ENCODE assay signal across 16 cellular contexts in the genomic region with DNA sequence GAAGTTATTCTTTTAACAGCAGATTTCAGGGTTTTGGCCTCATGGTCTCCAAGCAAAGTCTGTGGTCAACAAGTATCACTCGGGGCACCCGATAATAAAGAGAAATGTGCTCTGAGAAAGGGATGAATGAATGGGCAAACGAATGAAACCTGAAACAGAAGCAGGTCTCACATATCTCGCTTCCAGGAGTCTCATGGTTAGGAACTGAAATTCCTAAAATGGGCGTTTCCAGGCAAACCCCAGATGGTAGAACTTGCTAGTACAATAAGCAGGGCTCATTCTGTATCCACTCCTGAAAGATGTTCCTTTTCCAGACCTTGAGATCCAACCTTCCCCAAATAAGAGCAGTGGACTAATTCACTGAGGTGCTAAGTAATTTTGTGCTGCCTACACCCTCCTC.
DNase-seq lines count a peak whose midpoint lies in the region; ATAC-seq and TF ChIP-seq lines count a peak whose summit lies in the region.
"Had no signal": no experiment of that assay in that cellular context is flagged by ENCODE, and none has a peak within 500 bp of the region (broad histone marks: within the 10 kb centered on the region; RNA-seq: fewer than 3 reads in every experiment).

No MANE protein-coding gene starts in this region.

- ATAC-seq in SK-N-SH treated with all-trans-retinoic acid at 6 μM for 48 hours, result no peak
- ATAC-seq: heart right ventricle had no signal

- DNase-seq in NCI-H2171 treated with DMSO at 0.1 percent for 48 hours (lab: John Stamatoyannopoulos, UW) (peak; percentile 44), NCI-H2171 (lab: John Stamatoyannopoulos, UW) (no peak), fibroblast of the aortic adventitia (ENCODE audit: low read depth) (peak; percentile 78), vagina (ENCODE audit: extremely low spot score in 2 of 2) (no peak), NCI-H526 treated with DMSO at 0.1 percent for 48 hours (lab: John Stamatoyannopoulos, UW) (no peak), T-helper 9 cell (no peak)
- DNase-seq in activated CD8-positive, alpha-beta memory T cell treated with anti-CD3 and anti-CD28 coated beads, Interleukin-2, amount 50 U/mL, for 48 hours, result no peak
- DNase-seq: activated B cell treated with CpG ODN at 0.5 μM for 24 hours; activated naive CD4-positive, alpha-beta T cell treated with anti-CD3 and anti-CD28 coated beads, Interleukin-2, amount 50 U/mL, for 16 hours; central memory CD4-positive, alpha-beta T cell; heart right ventricle; naive B cell; stimulated activated CD4-positive, alpha-beta T cell treated with anti-CD3 and anti-CD28 coated beads, Interleukin-4, amount 100 ng/mL, for 24 hours; SW 1271 had no signal

- intact Hi-C loops in vagina (cut with DNase I), result no loop called here

- no peak overlapping the region for H3K4me3 ChIP-seq in fibroblast of the aortic adventitia (ENCODE audit: low read depth, low read length)
- H3K4me3 ChIP-seq in vagina, result no peak overlapping the region
- H3K4me3 ChIP-seq: heart right ventricle had no signal

- TF ChIP-seq POLR2A in vagina (IDR thresholded peaks at IDR 0.05), result no peak

- H3K9me3 ChIP-seq in vagina, result no peaks in the 10 kb centered on the region
- H3K9me3 ChIP-seq: heart right ventricle had no signal

- H3K36me3 ChIP-seq in vagina, result no peaks in the 10 kb centered on the region
- H3K36me3 ChIP-seq: heart right ventricle had no signal

- H3K27ac ChIP-seq in vagina, result peak overlapping the region; percentile 58
- H3K27ac ChIP-seq: 22Rv1 had no signal

- peaks cover 28% of the 10 kb centered on the region for H3K4me1 ChIP-seq in vagina

- H3K27me3 ChIP-seq in vagina, result no peaks in the 10 kb centered on the region
- H3K27me3 ChIP-seq: heart right ventricle had no signal

- TF ChIP-seq CTCF in fibroblast of the aortic adventitia (IDR thresholded peaks at IDR 0.05; ENCODE audit: insufficient read depth, low read length) (no peak), vagina (IDR thresholded peaks at IDR 0.05) (no peak)

TF ChIP-seq in SK-N-SH treated with all-trans-retinoic acid at 6 μM for 48 hours, 23 proteins besides CTCF, POLR2A, EP300 and RAD21:
- 0 out of 2 replicates have a peak, but pooled peaks have one; percentile 5 for TF ChIP-seq OSR1 (CRISPR knock-in tag; IDR thresholded peaks at IDR 0.05)
- no peak for TF ChIP-seq TCF4 (CRISPR knock-in tag; IDR thresholded peaks at IDR 0.05; ENCODE audit: borderline replicate concordance)

Comparison
In these comparisons a context has a peak if more than half of its experiments do, and no peak if none do; other contexts are left out.
1. DNase-seq: peak in NCI-H2171 treated with DMSO at 0.1 percent for 48 hours (single experiment) and fibroblast of the aortic adventitia (single experiment); none in NCI-H2171 (single experiment), vagina (0 of 2), activated CD8-positive, alpha-beta memory T cell treated with anti-CD3 and anti-CD28 coated beads, Interleukin-2, amount 50 U/mL, for 48 hours (single experiment), NCI-H526 treated with DMSO at 0.1 percent for 48 hours (single experiment) and T-helper 9 cell (single experiment).